Comparison of ENCODE assay signal across 11 cellular contexts in the genomic region with DNA sequence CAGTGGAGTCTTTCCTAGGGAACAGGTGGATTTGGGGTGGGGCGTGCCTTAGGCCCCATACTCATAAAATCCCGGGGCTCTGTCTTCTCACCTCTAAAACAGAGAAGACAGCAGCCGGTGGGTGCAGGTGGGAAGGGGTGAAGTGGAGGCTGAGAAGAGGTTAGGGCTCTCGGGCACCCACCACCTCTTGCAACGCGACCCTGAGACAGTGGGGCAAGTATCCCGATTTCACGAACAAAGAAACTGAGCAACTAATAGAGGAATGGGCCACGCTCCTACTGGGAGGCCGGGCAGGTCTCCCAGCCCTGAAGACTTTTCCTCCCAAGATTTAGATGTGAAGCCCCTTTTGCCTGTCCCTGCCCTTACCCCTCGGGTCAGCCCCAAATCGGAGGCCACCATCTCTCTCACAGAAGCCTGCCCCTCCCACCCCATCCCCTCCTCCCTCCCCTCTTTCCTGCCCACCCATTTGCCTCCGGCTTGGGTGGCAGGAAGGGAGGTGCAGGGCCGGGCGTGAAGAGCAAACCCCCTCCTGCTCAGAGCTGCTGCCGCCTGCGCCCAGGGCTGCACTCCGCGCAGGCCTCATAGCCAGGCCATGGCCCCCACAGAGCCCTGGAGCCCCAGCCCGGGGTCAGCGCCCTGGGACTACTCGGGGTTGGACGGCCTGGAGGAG. TPM values are rescaled to one million over a fixed set of nuclear protein-coding genes. Genes with fewer than 3 reads are reported as not detected.
DNase-seq lines count a peak whose midpoint lies in the region; ATAC-seq and TF ChIP-seq lines count a peak whose summit lies in the region.
"Had no signal": no experiment of that assay in that cellular context is flagged by ENCODE, and none has a peak within 500 bp of the region (broad histone marks: within the 10 kb centered on the region; RNA-seq: fewer than 3 reads in every experiment).

A gene with protein sequence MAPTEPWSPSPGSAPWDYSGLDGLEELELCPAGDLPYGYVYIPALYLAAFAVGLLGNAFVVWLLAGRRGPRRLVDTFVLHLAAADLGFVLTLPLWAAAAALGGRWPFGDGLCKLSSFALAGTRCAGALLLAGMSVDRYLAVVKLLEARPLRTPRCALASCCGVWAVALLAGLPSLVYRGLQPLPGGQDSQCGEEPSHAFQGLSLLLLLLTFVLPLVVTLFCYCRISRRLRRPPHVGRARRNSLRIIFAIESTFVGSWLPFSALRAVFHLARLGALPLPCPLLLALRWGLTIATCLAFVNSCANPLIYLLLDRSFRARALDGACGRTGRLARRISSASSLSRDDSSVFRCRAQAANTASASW (plus strand): TSS at position 536 of the 670 bp plus-strand sequence. CDS start 57 bp downstream, at position 593.

- no peak for TF ChIP-seq CTCF in WERI-Rb-1 (IDR thresholded peaks at IDR 0.05; ENCODE audit: low read depth, low read length)

- peaks cover 39% of the 10 kb centered on the region for H3K4me1 Mint-ChIP-seq in stimulated activated naive CD8-positive, alpha-beta T cell treated with anti-CD3 and anti-CD28 coated beads, Interleukin-15, amount 100 ng/mL, for 72 hours
- peaks cover 42 to 44% of the 10 kb centered on the region in 2 donors for H3K4me1 Mint-ChIP-seq in natural killer cell treated with Interleukin-12 subunit alpha and Interleukin-12 subunit beta and Interleukin-15 and Interleukin-18, amount 100 ng/mL, for 72 hours (ENCODE audit: low read depth in 2 of 2)

- peak; percentile 44 for ATAC-seq in stimulated activated naive CD8-positive, alpha-beta T cell treated with anti-CD3 and anti-CD28 coated beads, Interleukin-15, amount 100 ng/mL, for 72 hours
- no peak for ATAC-seq in stimulated activated naive CD8-positive, alpha-beta T cell treated with anti-CD3 and anti-CD28 coated beads, Interleukin-15, Interleukin-2, amounts not matched to agents 100 U/mL and 50 U/mL, for 24 hours
- no peak for ATAC-seq in natural killer cell treated with Interleukin-12 subunit alpha and Interleukin-12 subunit beta and Interleukin-15 and Interleukin-18, amount 100 ng/mL, for 72 hours
- ATAC-seq in HG03520 (IDR thresholded peaks at IDR 0.05; ENCODE audit: unreplicated experiment): no peak

- DNase-seq in stimulated activated naive CD8-positive, alpha-beta T cell treated with anti-CD3 and anti-CD28 coated beads, Interleukin-15, amount 100 ng/mL, for 72 hours: no peak
- DNase-seq in stimulated activated naive CD8-positive, alpha-beta T cell treated with anti-CD3 and anti-CD28 coated beads, Interleukin-15, Interleukin-2, amounts not matched to agents 100 U/mL and 50 U/mL, for 24 hours: no peak
- no peak for DNase-seq in effector memory CD4-positive, alpha-beta T cell
- no peak for DNase-seq in natural killer cell treated with Interleukin-12 subunit alpha and Interleukin-12 subunit beta and Interleukin-15 and Interleukin-18, amount 100 ng/mL, for 72 hours (ENCODE audit: low spot score)
- DNase-seq in WERI-Rb-1 (no peak), NCI-H82 treated with DMSO at 0.1 percent for 48 hours (lab: John Stamatoyannopoulos, UW; ENCODE audit: unreplicated experiment) (no peak)
- DNase-seq in activated CD8-positive, alpha-beta memory T cell treated with anti-CD3 and anti-CD28 coated beads, Interleukin-2, amount 50 U/mL, for 4 hours: no peak
- DNase-seq: activated CD4-positive, CD25-positive, alpha-beta regulatory T cell; activated naive CD4-positive, alpha-beta T cell treated with anti-CD3 and anti-CD28 coated beads, Interleukin-2, amount 10 ng/mL, durations not matched to agents 7 days and 5 days; AML-193 had no signal

- H3K9me3 ChIP-seq in effector memory CD4-positive, alpha-beta T cell (ENCODE audit: control insufficient read depth, low read length): no peaks in the 10 kb centered on the region
- H3K9me3 ChIP-seq in WERI-Rb-1 (ENCODE audit: severe bottlenecking): no peaks in the 10 kb centered on the region

- no peaks in the 10 kb centered on the region for H3K27me3 ChIP-seq in effector memory CD4-positive, alpha-beta T cell (replicated peaks; ENCODE audit: control insufficient read depth, insufficient read depth, low read length, poor library complexity, severe bottlenecking)
- no peaks in the 10 kb centered on the region for H3K27me3 ChIP-seq in WERI-Rb-1 (ENCODE audit: insufficient read depth, low read depth, severe bottlenecking)

- no peaks in the 10 kb centered on the region for H3K36me3 Mint-ChIP-seq in natural killer cell treated with Interleukin-12 subunit alpha and Interleukin-12 subunit beta and Interleukin-15 and Interleukin-18, amount 100 ng/mL, for 72 hours
- H3K36me3 Mint-ChIP-seq: activated naive CD4-positive, alpha-beta T cell treated with anti-CD3 and anti-CD28 coated beads, Interleukin-2, amount 10 ng/mL, durations not matched to agents 7 days and 5 days had no signal

- peaks cover 74% of the 10 kb centered on the region for H3K27me3 Mint-ChIP-seq in stimulated activated naive CD8-positive, alpha-beta T cell treated with anti-CD3 and anti-CD28 coated beads, Interleukin-15, amount 100 ng/mL, for 72 hours
- peaks cover 19 to 31% of the 10 kb centered on the region in 2 donors for H3K27me3 Mint-ChIP-seq in natural killer cell treated with Interleukin-12 subunit alpha and Interleukin-12 subunit beta and Interleukin-15 and Interleukin-18, amount 100 ng/mL, for 72 hours

- peak within 1 kb of the TSS; percentile 34 for H3K27ac ChIP-seq in effector memory CD4-positive, alpha-beta T cell (ENCODE audit: insufficient read depth, low read length, poor library complexity, severe bottlenecking)
- H3K27ac ChIP-seq in WERI-Rb-1: no peak within 1 kb of the TSS

- no peaks in the 10 kb centered on the region for H3K9me3 Mint-ChIP-seq in stimulated activated naive CD8-positive, alpha-beta T cell treated with anti-CD3 and anti-CD28 coated beads, Interleukin-15, amount 100 ng/mL, for 72 hours
- H3K9me3 Mint-ChIP-seq in natural killer cell treated with Interleukin-12 subunit alpha and Interleukin-12 subunit beta and Interleukin-15 and Interleukin-18, amount 100 ng/mL, for 72 hours: no peaks in the 10 kb centered on the region
- H3K9me3 Mint-ChIP-seq: activated naive CD4-positive, alpha-beta T cell treated with anti-CD3 and anti-CD28 coated beads, Interleukin-2, amount 10 ng/mL, durations not matched to agents 7 days and 5 days had no signal

- H3K4me3 Mint-ChIP-seq in stimulated activated naive CD8-positive, alpha-beta T cell treated with anti-CD3 and anti-CD28 coated beads, Interleukin-15, amount 100 ng/mL, for 72 hours: peak within 1 kb of the TSS; percentile 60
- peak within 1 kb of the TSS; percentile 23 for H3K4me3 Mint-ChIP-seq in natural killer cell treated with Interleukin-12 subunit alpha and Interleukin-12 subunit beta and Interleukin-15 and Interleukin-18, amount 100 ng/mL, for 72 hours
- H3K4me3 Mint-ChIP-seq: activated naive CD4-positive, alpha-beta T cell treated with anti-CD3 and anti-CD28 coated beads, Interleukin-2, amount 10 ng/mL, durations not matched to agents 7 days and 5 days had no signal

- peaks cover 42% of the 10 kb centered on the region for H3K4me1 ChIP-seq in effector memory CD4-positive, alpha-beta T cell (ENCODE audit: control insufficient read depth, insufficient read depth, low read length, poor library complexity, severe bottlenecking)

- peak within 1 kb of the TSS; percentile 35 for H3K4me3 ChIP-seq in effector memory CD4-positive, alpha-beta T cell (ENCODE audit: insufficient read depth, low read depth, low read length, poor library complexity, severe bottlenecking)
- no peak within 1 kb of the TSS for H3K4me3 ChIP-seq in WERI-Rb-1 (ENCODE audit: low read depth, low read length)

- H3K27ac Mint-ChIP-seq in stimulated activated naive CD8-positive, alpha-beta T cell treated with anti-CD3 and anti-CD28 coated beads, Interleukin-15, amount 100 ng/mL, for 72 hours: no peak within 1 kb of the TSS
- H3K27ac Mint-ChIP-seq in natural killer cell treated with Interleukin-12 subunit alpha and Interleukin-12 subunit beta and Interleukin-15 and Interleukin-18, amount 100 ng/mL, for 72 hours: no peak within 1 kb of the TSS
- H3K27ac Mint-ChIP-seq: activated naive CD4-positive, alpha-beta T cell treated with anti-CD3 and anti-CD28 coated beads, Interleukin-2, amount 10 ng/mL, durations not matched to agents 7 days and 5 days had no signal

- H3K36me3 ChIP-seq in effector memory CD4-positive, alpha-beta T cell (ENCODE audit: control insufficient read depth, insufficient read depth, low read length): no peaks in the 10 kb centered on the region
- no peaks in the 10 kb centered on the region for H3K36me3 ChIP-seq in WERI-Rb-1

RNA-seq across cellular contexts. Expression of the gene that starts here (rescaled TPM):
- total RNA-seq in natural killer cell treated with Interleukin-12 subunit alpha and Interleukin-12 subunit beta and Interleukin-15 and Interleukin-18, amount 100 ng/mL, for 72 hours: not detected
